1 cellular context compared by ENCODE assay signal in the genomic region with DNA sequence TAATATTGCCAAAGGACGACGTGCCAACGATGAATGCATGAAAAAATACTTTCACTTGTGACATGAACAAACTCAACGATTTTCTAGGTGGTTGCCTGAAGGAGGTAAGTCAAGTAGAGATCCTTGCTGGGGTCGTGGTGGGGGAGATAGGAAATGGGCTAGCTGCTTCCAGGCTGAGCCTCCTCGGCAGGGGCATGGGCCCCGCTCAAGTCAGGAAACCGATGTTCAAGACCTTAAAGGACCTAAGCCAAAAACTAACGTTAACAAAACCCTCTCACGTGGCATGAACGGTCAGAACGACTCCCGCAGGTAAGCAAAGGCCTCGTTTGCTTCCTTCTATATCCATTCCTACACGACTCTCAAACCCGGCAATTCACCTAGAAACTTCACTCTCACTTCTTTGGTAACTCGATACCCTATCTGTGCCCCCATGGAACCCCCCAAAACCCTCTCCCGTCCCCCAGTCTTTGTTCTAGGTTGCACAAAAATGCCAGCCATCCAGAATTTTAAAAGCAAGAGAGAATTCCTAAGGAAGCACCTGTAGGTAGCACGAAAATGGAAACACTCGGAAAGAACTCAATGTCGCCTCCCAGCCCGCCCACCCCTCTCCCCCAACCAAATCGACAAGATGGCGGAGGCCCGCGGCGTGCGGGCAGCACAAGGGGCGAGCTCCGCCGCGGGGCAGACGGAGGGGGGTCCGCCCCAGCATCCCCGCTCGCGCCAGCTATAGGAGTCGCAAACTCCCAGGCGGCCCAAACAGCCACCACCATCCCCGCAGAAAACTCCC.
TF ChIP-seq lines count a peak whose summit lies in the region.

No MANE protein-coding gene starts in this region.

TF ChIP-seq in K562, 482 proteins besides CTCF, POLR2A, EP300 and RAD21 (continues in another document):
- TF ChIP-seq STAT5B (CRISPR knock-in tag; IDR thresholded peaks at IDR 0.05) (no peak), ZNF584 (CRISPR knock-in tag; IDR thresholded peaks at IDR 0.05; ENCODE audit: low read depth) (0 out of 2 replicates have a peak, but pooled peaks have one; percentile 49), MXI1 (IDR thresholded peaks at IDR 0.05; ENCODE audit: low read depth, low read length) (0 out of 2 replicates have a peak, but pooled peaks have one; percentile 11), BCLAF1 (IDR thresholded peaks at IDR 0.05; ENCODE audit: borderline replicate concordance in 1 of 2, control insufficient read depth in 1 of 2, low read depth in 2 of 2, low read length in 1 of 2) (0 out of 4 replicates have a peak, but pooled peaks of 1 of the 2 experiments have one; percentile 26), ZC3H4 (CRISPR knock-in tag; IDR thresholded peaks at IDR 0.05; ENCODE audit: borderline replicate concordance) (0 out of 2 replicates have a peak, but pooled peaks have one; percentile 59), CCNT2 (IDR thresholded peaks at IDR 0.05; ENCODE audit: borderline replicate concordance, extremely low read depth, insufficient read length, low read depth, low read length) (peak; percentile 54), ELF1 (tag; IDR thresholded peaks at IDR 0.05) (peak; percentile 21; the same call in 1 of the 2 replicates), ZNF318 (IDR thresholded peaks at IDR 0.05; ENCODE audit: borderline replicate concordance in 1 of 2, low read depth in 1 of 2) (no peak), U2AF1 (optimal IDR thresholded peaks at IDR 0.05; ENCODE audit: low read depth, low read length) (peak; percentile 28), BHLHE40 (IDR thresholded peaks at IDR 0.05; ENCODE audit: low read length) (0 out of 2 replicates have a peak, but pooled peaks have one; percentile 23), ZNF589 (CRISPR knock-in tag; IDR thresholded peaks at IDR 0.05; ENCODE audit: low read depth) (no peak), ZNF41 (CRISPR knock-in tag; conservative IDR thresholded peaks at IDR 0.05) (no peak), NCOA4 (IDR thresholded peaks at IDR 0.05; ENCODE audit: partially characterized antibody) (peak; percentile 12), ZNF282 (CRISPR knock-in tag; IDR thresholded peaks at IDR 0.05) (no peak), MEF2D (tag; conservative IDR thresholded peaks at IDR 0.05; ENCODE audit: low read depth) (no peak), HNRNPUL1 (IDR thresholded peaks at IDR 0.05; ENCODE audit: low read length) (0 out of 2 replicates have a peak, but pooled peaks have one; percentile 75), TBL1XR1 (IDR thresholded peaks at IDR 0.05; ENCODE audit: low read length in 2 of 2) (peak in 1 of 2 experiments; percentile 40; a peak in 1 of 4 replicates), TAL1 (IDR thresholded peaks at IDR 0.05) (no peak), MYC (IDR thresholded peaks at IDR 0.05; ENCODE audit: low read depth, low read length) (0 out of 2 replicates have a peak, but pooled peaks have one; percentile 8), MYC (CRISPR knock-in tag; IDR thresholded peaks at IDR 0.05; ENCODE audit: borderline replicate concordance, low read depth) (no peak), ZBTB7A (IDR thresholded peaks at IDR 0.05; ENCODE audit: borderline replicate concordance, control insufficient read depth, low read depth, low read length) (0 out of 2 replicates have a peak, but pooled peaks have one; percentile 56), CHD2 (IDR thresholded peaks at IDR 0.05; ENCODE audit: low read depth, low read length) (peak; percentile 14; the same call in 1 of the 2 replicates), HDAC3 (IDR thresholded peaks at IDR 0.05; ENCODE audit: borderline replicate concordance, partially characterized antibody) (no peak), SIN3A (IDR thresholded peaks at IDR 0.05; ENCODE audit: borderline replicate concordance in 2 of 2, control insufficient read depth in 1 of 2, low read depth in 2 of 2, low read length in 2 of 2) (peak in 1 of 2 experiments; percentile 72; a peak in 1 of 4 replicates), YY1 (IDR thresholded peaks at IDR 0.05; ENCODE audit: borderline replicate concordance in 1 of 3, control insufficient read depth in 1 of 3, extremely low read depth in 1 of 3, insufficient read depth in 3 of 3, insufficient read length in 1 of 3, insufficient replicate concordance in 2 of 3, low read depth in 1 of 3, low read length in 2 of 3) (peak; percentile 54 to 84 (median 80))
- TF ChIP-seq, protein P1, sequence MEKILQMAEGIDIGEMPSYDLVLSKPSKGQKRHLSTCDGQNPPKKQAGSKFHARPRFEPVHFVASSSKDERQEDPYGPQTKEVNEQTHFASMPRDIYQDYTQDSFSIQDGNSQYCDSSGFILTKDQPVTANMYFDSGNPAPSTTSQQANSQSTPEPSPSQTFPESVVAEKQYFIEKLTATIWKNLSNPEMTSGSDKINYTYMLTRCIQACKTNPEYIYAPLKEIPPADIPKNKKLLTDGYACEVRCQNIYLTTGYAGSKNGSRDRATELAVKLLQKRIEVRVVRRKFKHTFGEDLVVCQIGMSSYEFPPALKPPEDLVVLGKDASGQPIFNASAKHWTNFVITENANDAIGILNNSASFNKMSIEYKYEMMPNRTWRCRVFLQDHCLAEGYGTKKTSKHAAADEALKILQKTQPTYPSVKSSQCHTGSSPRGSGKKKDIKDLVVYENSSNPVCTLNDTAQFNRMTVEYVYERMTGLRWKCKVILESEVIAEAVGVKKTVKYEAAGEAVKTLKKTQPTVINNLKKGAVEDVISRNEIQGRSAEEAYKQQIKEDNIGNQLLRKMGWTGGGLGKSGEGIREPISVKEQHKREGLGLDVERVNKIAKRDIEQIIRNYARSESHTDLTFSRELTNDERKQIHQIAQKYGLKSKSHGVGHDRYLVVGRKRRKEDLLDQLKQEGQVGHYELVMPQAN (IDR thresholded peaks at IDR 0.05; ENCODE audit: borderline replicate concordance), result peak; percentile 41; the same call in 1 of the 2 replicates
- TF ChIP-seq, protein P2, sequence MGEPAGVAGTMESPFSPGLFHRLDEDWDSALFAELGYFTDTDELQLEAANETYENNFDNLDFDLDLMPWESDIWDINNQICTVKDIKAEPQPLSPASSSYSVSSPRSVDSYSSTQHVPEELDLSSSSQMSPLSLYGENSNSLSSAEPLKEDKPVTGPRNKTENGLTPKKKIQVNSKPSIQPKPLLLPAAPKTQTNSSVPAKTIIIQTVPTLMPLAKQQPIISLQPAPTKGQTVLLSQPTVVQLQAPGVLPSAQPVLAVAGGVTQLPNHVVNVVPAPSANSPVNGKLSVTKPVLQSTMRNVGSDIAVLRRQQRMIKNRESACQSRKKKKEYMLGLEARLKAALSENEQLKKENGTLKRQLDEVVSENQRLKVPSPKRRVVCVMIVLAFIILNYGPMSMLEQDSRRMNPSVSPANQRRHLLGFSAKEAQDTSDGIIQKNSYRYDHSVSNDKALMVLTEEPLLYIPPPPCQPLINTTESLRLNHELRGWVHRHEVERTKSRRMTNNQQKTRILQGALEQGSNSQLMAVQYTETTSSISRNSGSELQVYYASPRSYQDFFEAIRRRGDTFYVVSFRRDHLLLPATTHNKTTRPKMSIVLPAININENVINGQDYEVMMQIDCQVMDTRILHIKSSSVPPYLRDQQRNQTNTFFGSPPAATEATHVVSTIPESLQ (CRISPR knock-in tag; IDR thresholded peaks at IDR 0.05), result 0 out of 2 replicates have a peak, but pooled peaks have one; percentile 28
- TF ChIP-seq, protein P3, sequence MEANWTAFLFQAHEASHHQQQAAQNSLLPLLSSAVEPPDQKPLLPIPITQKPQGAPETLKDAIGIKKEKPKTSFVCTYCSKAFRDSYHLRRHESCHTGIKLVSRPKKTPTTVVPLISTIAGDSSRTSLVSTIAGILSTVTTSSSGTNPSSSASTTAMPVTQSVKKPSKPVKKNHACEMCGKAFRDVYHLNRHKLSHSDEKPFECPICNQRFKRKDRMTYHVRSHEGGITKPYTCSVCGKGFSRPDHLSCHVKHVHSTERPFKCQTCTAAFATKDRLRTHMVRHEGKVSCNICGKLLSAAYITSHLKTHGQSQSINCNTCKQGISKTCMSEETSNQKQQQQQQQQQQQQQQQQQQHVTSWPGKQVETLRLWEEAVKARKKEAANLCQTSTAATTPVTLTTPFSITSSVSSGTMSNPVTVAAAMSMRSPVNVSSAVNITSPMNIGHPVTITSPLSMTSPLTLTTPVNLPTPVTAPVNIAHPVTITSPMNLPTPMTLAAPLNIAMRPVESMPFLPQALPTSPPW (CRISPR knock-in tag; IDR thresholded peaks at IDR 0.05), result 0 out of 2 replicates have a peak, but pooled peaks have one; percentile 4
- TF ChIP-seq, protein P4, sequence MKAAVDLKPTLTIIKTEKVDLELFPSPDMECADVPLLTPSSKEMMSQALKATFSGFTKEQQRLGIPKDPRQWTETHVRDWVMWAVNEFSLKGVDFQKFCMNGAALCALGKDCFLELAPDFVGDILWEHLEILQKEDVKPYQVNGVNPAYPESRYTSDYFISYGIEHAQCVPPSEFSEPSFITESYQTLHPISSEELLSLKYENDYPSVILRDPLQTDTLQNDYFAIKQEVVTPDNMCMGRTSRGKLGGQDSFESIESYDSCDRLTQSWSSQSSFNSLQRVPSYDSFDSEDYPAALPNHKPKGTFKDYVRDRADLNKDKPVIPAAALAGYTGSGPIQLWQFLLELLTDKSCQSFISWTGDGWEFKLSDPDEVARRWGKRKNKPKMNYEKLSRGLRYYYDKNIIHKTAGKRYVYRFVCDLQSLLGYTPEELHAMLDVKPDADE (conservative IDR thresholded peaks at IDR 0.05; ENCODE audit: control insufficient read depth, low read depth, low read length), result 0 out of 2 replicates have a peak, but pooled peaks have one; percentile 29
- TF ChIP-seq, protein P5, sequence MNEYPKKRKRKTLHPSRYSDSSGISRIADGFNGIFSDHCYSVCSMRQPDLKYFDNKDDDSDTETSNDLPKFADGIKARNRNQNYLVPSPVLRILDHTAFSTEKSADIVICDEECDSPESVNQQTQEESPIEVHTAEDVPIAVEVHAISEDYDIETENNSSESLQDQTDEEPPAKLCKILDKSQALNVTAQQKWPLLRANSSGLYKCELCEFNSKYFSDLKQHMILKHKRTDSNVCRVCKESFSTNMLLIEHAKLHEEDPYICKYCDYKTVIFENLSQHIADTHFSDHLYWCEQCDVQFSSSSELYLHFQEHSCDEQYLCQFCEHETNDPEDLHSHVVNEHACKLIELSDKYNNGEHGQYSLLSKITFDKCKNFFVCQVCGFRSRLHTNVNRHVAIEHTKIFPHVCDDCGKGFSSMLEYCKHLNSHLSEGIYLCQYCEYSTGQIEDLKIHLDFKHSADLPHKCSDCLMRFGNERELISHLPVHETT (CRISPR knock-in tag; conservative IDR thresholded peaks at IDR 0.05 in 1 of 2, IDR thresholded peaks at IDR 0.05 in 1 of 2), result 0 out of 4 replicates have a peak, but pooled peaks of 1 of the 2 experiments have one; percentile 0
